Comparison of ENCODE assay signal across 10 cellular contexts in the genomic region with DNA sequence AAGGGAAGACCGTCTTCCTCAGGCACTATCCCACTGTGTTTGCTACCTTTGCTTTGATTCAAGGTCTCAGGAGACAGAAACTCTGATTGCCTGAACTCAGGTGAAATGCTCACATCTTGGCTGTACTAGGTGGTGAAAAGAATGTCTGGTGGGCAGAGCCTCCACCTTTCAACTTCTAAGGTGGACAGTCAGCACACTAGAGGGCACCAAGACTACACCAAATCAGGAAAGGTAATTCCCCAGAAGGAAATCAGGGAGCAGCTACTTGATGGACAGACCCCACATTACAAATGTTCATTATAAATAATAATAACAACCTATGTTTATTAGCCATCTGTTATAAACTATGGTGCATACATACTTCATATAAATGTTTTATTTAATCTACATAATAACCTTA.
A peak's percentile ranks its signal among the peaks of the same experiment; 100 is the strongest.
DNase-seq lines count a peak whose midpoint lies in the region; ATAC-seq, FAIRE-seq and TF ChIP-seq lines count a peak whose summit lies in the region.
"Had no signal": no experiment of that assay in that cellular context is flagged by ENCODE, and none has a peak within 500 bp of the region (broad histone marks: within the 10 kb centered on the region; RNA-seq: fewer than 3 reads in every experiment).

No MANE protein-coding gene starts in this region.

- no peak overlapping the region for H3K27ac ChIP-seq in astrocyte (ENCODE audit: low read depth, low read length)
- H3K27ac ChIP-seq in keratinocyte (ENCODE audit: control insufficient read depth, insufficient read depth, low read length) = no peak overlapping the region

- no peaks in the 10 kb centered on the region for H3K9me1 ChIP-seq in keratinocyte (ENCODE audit: control insufficient read depth, extremely low read depth, insufficient read depth, low read length)

- FAIRE-seq in astrocyte (lab: Jason Lieb, UNC) (no peak), keratinocyte (lab: Jason Lieb, UNC) (no peak)
- FAIRE-seq: GM19239 had no signal

- dilution Hi-C loops in keratinocyte (cut with MboI; ENCODE audit: extremely low pct_ligation_motif_present, low sequenced_read_pairs) = no loop called here

- no peaks in the 10 kb centered on the region for H3K9me3 Mint-ChIP-seq in astrocyte (ENCODE audit: unreplicated experiment)
- H3K9me3 Mint-ChIP-seq in activated T-helper 2 cell treated with anti-CD3 and anti-CD28 coated beads, Interferon-gamma antibody, Interleukin-2, Interleukin-4, amounts not matched to agents 10 μg/mL and 5 μg/mL and 100 μg/mL, durations not matched to agents 14 hours and 24 hours and 36 hours = no peaks in the 10 kb centered on the region

- no peak overlapping the region for H2AFZ ChIP-seq in astrocyte (ENCODE audit: low read depth, low read length)
- no peak overlapping the region for H2AFZ ChIP-seq in keratinocyte (ENCODE audit: control insufficient read depth, low read length)

- H3K27me3 ChIP-seq in astrocyte (ENCODE audit: insufficient read depth, low read length) (peaks cover 8% of the 10 kb centered on the region), keratinocyte (ENCODE audit: control insufficient read depth, extremely low read depth, insufficient read depth, low read length) (no peaks in the 10 kb centered on the region)

- intact Hi-C loops in activated T-helper 2 cell treated with anti-CD3 and anti-CD28 coated beads, Interferon-gamma antibody, Interleukin-2, Interleukin-4, amounts not matched to agents 10 μg/mL and 5 μg/mL and 100 μg/mL, durations not matched to agents 14 hours and 24 hours and 36 hours (cut with micrococcal nuclease) = no loop called here

- no peaks in the 10 kb centered on the region for H3K9me3 ChIP-seq in astrocyte (ENCODE audit: insufficient read depth, low read depth, low read length)
- no peaks in the 10 kb centered on the region for H3K9me3 ChIP-seq in keratinocyte (ENCODE audit: control insufficient read depth, low read depth, low read length)

- H3K27ac Mint-ChIP-seq in astrocyte (ENCODE audit: unreplicated experiment) = no peak overlapping the region
- no peak overlapping the region for H3K27ac Mint-ChIP-seq in activated T-helper 2 cell treated with anti-CD3 and anti-CD28 coated beads, Interferon-gamma antibody, Interleukin-2, Interleukin-4, amounts not matched to agents 10 μg/mL and 5 μg/mL and 100 μg/mL, durations not matched to agents 14 hours and 24 hours and 36 hours

- H4K20me1 ChIP-seq in astrocyte (ENCODE audit: insufficient read depth, low read length) (no peaks in the 10 kb centered on the region), keratinocyte (ENCODE audit: control insufficient read depth, extremely low read depth, insufficient read depth, low read length) (no peaks in the 10 kb centered on the region)

- H3K36me3 ChIP-seq in astrocyte (ENCODE audit: insufficient read depth, low read length) (no peaks in the 10 kb centered on the region), keratinocyte (ENCODE audit: control insufficient read depth in 2 of 2, extremely low read depth in 1 of 2, insufficient read depth in 2 of 2, low read length in 2 of 2) (no peaks in the 10 kb centered on the region)

- H3K4me3 Mint-ChIP-seq in astrocyte (ENCODE audit: unreplicated experiment) = no peak overlapping the region
- H3K4me3 Mint-ChIP-seq in activated T-helper 2 cell treated with anti-CD3 and anti-CD28 coated beads, Interferon-gamma antibody, Interleukin-2, Interleukin-4, amounts not matched to agents 10 μg/mL and 5 μg/mL and 100 μg/mL, durations not matched to agents 14 hours and 24 hours and 36 hours (ENCODE audit: low read depth) = no peak overlapping the region

- H3K4me1 Mint-ChIP-seq in astrocyte (ENCODE audit: low read depth, unreplicated experiment) = no peaks in the 10 kb centered on the region
- peaks cover 1% of the 10 kb centered on the region for H3K4me1 Mint-ChIP-seq in activated T-helper 2 cell treated with anti-CD3 and anti-CD28 coated beads, Interferon-gamma antibody, Interleukin-2, Interleukin-4, amounts not matched to agents 10 μg/mL and 5 μg/mL and 100 μg/mL, durations not matched to agents 14 hours and 24 hours and 36 hours (ENCODE audit: low read depth)

- H3K79me2 ChIP-seq in astrocyte (ENCODE audit: insufficient read depth, low read length) = no peaks in the 10 kb centered on the region
- H3K79me2 ChIP-seq in keratinocyte (ENCODE audit: control insufficient read depth, insufficient read depth, low read length) = no peaks in the 10 kb centered on the region

- TF ChIP-seq CTCF in astrocyte (IDR thresholded peaks at IDR 0.05; ENCODE audit: insufficient read depth, low read depth, low read length) (peak; percentile 31), keratinocyte (optimal IDR thresholded peaks at IDR 0.05 in 1 of 3, IDR thresholded peaks at IDR 0.05 in 1 of 3, conservative IDR thresholded peaks at IDR 0.05 in 1 of 3; ENCODE audit: extremely low read depth in 1 of 3, insufficient read depth in 2 of 3, low read length in 3 of 3) (peak in 2 of 3 experiments; percentile 24 to 51)

- H3K9ac ChIP-seq in astrocyte (ENCODE audit: low read length) (no peak overlapping the region), keratinocyte (ENCODE audit: control insufficient read depth, extremely low read depth, insufficient read depth, low read length) (no peak overlapping the region)

- H3K4me1 ChIP-seq in astrocyte (ENCODE audit: insufficient read depth, low read length) (no peaks in the 10 kb centered on the region), keratinocyte (ENCODE audit: control insufficient read depth, extremely low read depth, insufficient read depth, low read length) (no peaks in the 10 kb centered on the region)

- H3K4me2 ChIP-seq in astrocyte (ENCODE audit: low read length) (no peak overlapping the region), keratinocyte (ENCODE audit: control insufficient read depth, extremely low read depth, insufficient read depth, low read depth, low read length) (no peak overlapping the region)

- peaks cover 7% of the 10 kb centered on the region for H3K27me3 Mint-ChIP-seq in astrocyte (ENCODE audit: low read depth, unreplicated experiment)
- peaks cover 3% of the 10 kb centered on the region for H3K27me3 Mint-ChIP-seq in activated T-helper 2 cell treated with anti-CD3 and anti-CD28 coated beads, Interferon-gamma antibody, Interleukin-2, Interleukin-4, amounts not matched to agents 10 μg/mL and 5 μg/mL and 100 μg/mL, durations not matched to agents 14 hours and 24 hours and 36 hours (ENCODE audit: low read depth)

- DNase-seq in Ammon's horn (ENCODE audit: low spot score) = peak; percentile 41
- peak; percentile 14 for DNase-seq in HT1080 (ENCODE audit: low read depth)
- DNase-seq in astrocyte (ENCODE audit: low read depth) = no peak
- no peak for DNase-seq in keratinocyte (ENCODE audit: low read depth, low spot score)
- DNase-seq in SHP77 (lab: John Stamatoyannopoulos, UW) = no peak
- no peak for DNase-seq in activated T-helper 2 cell treated with anti-CD3 and anti-CD28 coated beads, Interferon-gamma antibody, Interleukin-2, Interleukin-4, amounts not matched to agents 10 μg/mL and 5 μg/mL and 100 μg/mL, durations not matched to agents 14 hours and 24 hours and 36 hours (ENCODE audit: low spot score)
- no peak for DNase-seq in activated CD8-positive, alpha-beta memory T cell treated with anti-CD3 and anti-CD28 coated beads, Interleukin-2, amount 50 U/mL, for 48 hours
- DNase-seq: stimulated activated CD4-positive, alpha-beta T cell treated with anti-CD3 and anti-CD28 coated beads, Interleukin-2, amount 100 ng/mL, for 24 hours had no signal

- ATAC-seq in HG02973 (IDR thresholded peaks at IDR 0.05; ENCODE audit: unreplicated experiment) = no peak

- no peak overlapping the region for H3K4me3 ChIP-seq in astrocyte (ENCODE audit: insufficient read depth, low read depth, low read length)
- no peak overlapping the region for H3K4me3 ChIP-seq in keratinocyte (ENCODE audit: control insufficient read depth in 2 of 3, extremely low read depth in 1 of 3, insufficient read depth in 2 of 3, low read depth in 1 of 3, low read length in 3 of 3)

- no peaks in the 10 kb centered on the region for H3K36me3 Mint-ChIP-seq in astrocyte (ENCODE audit: low read depth, unreplicated experiment)
- H3K36me3 Mint-ChIP-seq in activated T-helper 2 cell treated with anti-CD3 and anti-CD28 coated beads, Interferon-gamma antibody, Interleukin-2, Interleukin-4, amounts not matched to agents 10 μg/mL and 5 μg/mL and 100 μg/mL, durations not matched to agents 14 hours and 24 hours and 36 hours (ENCODE audit: low read depth) = no peaks in the 10 kb centered on the region

Comparison
In these comparisons a context has a peak if more than half of its experiments do, and no peak if none do; other contexts are left out.
1. DNase-seq: peak in Ammon's horn (single experiment) and HT1080 (single experiment); none in astrocyte (single experiment), keratinocyte (single experiment), SHP77 (0 of 2), activated T-helper 2 cell treated with anti-CD3 and anti-CD28 coated beads, Interferon-gamma antibody, Interleukin-2, Interleukin-4, amounts not matched to agents 10 μg/mL and 5 μg/mL and 100 μg/mL, durations not matched to agents 14 hours and 24 hours and 36 hours (single experiment) and activated CD8-positive, alpha-beta memory T cell treated with anti-CD3 and anti-CD28 coated beads, Interleukin-2, amount 50 U/mL, for 48 hours (single experiment).